In the genomic region with DNA sequence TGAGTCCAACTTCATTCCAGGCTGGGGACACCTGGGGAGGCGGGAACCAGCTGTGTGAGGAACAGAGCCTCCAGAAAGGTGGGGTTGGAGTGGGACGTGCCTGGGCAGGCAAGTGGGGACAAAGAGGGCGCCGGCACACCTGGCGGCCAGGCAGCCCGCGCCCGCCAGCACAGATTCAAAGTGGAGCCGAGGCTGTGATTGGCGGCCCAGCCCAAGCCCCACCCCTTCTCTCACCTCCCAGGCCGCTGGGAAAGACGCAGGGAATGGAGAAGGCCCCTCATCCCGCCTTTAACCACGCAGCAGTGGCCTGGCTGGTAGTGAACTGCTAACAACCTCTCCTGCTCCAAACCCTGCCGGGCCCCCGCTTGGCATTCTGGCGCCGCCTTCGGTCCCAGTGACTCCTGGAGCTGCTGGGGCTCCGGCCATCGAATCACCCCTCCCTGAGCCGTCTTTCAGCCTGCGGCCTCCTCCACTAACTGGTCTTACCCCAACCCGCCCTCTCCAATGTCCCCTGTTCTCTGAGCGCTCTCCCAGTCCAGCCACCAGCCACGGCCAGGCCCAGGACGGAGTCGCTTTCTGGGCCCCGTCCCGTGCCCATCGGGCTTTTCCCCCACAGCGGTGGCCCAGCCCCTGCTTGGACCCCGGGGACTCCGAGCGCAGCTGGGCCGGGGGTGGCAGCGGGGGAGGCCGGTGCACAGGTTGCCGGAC, we compare ENCODE assay signal across 1 cellular context.
TF ChIP-seq lines count a peak whose summit lies in the region.

No MANE protein-coding gene starts in this region.

TF ChIP-seq in HepG2, 621 proteins besides CTCF, POLR2A, EP300 and RAD21 (continued from another document and continues in another):
- TF ChIP-seq CHCHD3 (CRISPR knock-in tag; IDR thresholded peaks at IDR 0.05) (peak; percentile 76; the same call in 1 of the 2 replicates), ZBTB42 (CRISPR knock-in tag; IDR thresholded peaks at IDR 0.05) (no peak), NFIB (CRISPR knock-in tag; IDR thresholded peaks at IDR 0.05; ENCODE audit: borderline replicate concordance) (no peak), ZNF670 (CRISPR knock-in tag; IDR thresholded peaks at IDR 0.05; ENCODE audit: borderline replicate concordance) (peak; percentile 20; the same call in 1 of the 2 replicates), NFYB (CRISPR knock-in tag; IDR thresholded peaks at IDR 0.05) (peak; percentile 81), LCORL (IDR thresholded peaks at IDR 0.05) (no peak), LCORL (CRISPR knock-in tag; IDR thresholded peaks at IDR 0.05) (no peak), SMYD3 (CRISPR knock-in tag; IDR thresholded peaks at IDR 0.05) (no peak), ZNF564 (CRISPR knock-in tag; IDR thresholded peaks at IDR 0.05) (peak; percentile 75; the same call in 1 of the 2 replicates), ZNF510 (CRISPR knock-in tag; IDR thresholded peaks at IDR 0.05; ENCODE audit: low read depth) (0 out of 2 replicates have a peak, but pooled peaks have one; percentile 44), ZNF720 (CRISPR knock-in tag; IDR thresholded peaks at IDR 0.05) (no peak), CREB1 (IDR thresholded peaks at IDR 0.05) (no peak), CREB1 (CRISPR knock-in tag; IDR thresholded peaks at IDR 0.05) (no peak), SP4 (CRISPR knock-in tag; IDR thresholded peaks at IDR 0.05) (peak; percentile 75), ZNF589 (CRISPR knock-in tag; conservative IDR thresholded peaks at IDR 0.05) (peak; percentile 68), ZBTB7A (CRISPR knock-in tag; IDR thresholded peaks at IDR 0.05) (peak; percentile 11; the same call in 1 of the 2 replicates), POLR2G (IDR thresholded peaks at IDR 0.05; ENCODE audit: low read depth, low read length) (peak; percentile 63), ZNF34 (CRISPR knock-in tag; IDR thresholded peaks at IDR 0.05; ENCODE audit: borderline replicate concordance) (peak; percentile 83; the same call in 1 of the 2 replicates), ATF7-NPFF (CRISPR knock-in tag; IDR thresholded peaks at IDR 0.05; ENCODE audit: low read depth) (peak; percentile 21; the same call in 1 of the 2 replicates), JDP2 (CRISPR knock-in tag; IDR thresholded peaks at IDR 0.05; ENCODE audit: borderline replicate concordance) (peak; percentile 48; the same call in 1 of the 2 replicates), ZNF512 (CRISPR knock-in tag; IDR thresholded peaks at IDR 0.05) (no peak), ELF1 (CRISPR knock-in tag; IDR thresholded peaks at IDR 0.05) (no peak), ZNF235 (CRISPR knock-in tag; IDR thresholded peaks at IDR 0.05; ENCODE audit: borderline replicate concordance) (peak; percentile 94), GLI4 (CRISPR knock-in tag; IDR thresholded peaks at IDR 0.05; ENCODE audit: borderline replicate concordance) (peak; percentile 66; the same call in 1 of the 2 replicates), ZNF563 (CRISPR knock-in tag; IDR thresholded peaks at IDR 0.05) (peak; percentile 77; the same call in 1 of the 2 replicates), ZNF3 (CRISPR knock-in tag; IDR thresholded peaks at IDR 0.05) (peak; percentile 55; the same call in 1 of the 2 replicates), DZIP1 (CRISPR knock-in tag; IDR thresholded peaks at IDR 0.05) (peak; percentile 80; the same call in 1 of the 2 replicates), ZNF749 (CRISPR knock-in tag; IDR thresholded peaks at IDR 0.05; ENCODE audit: borderline replicate concordance) (peak; percentile 76; the same call in 1 of the 2 replicates), JUN (CRISPR knock-in tag; IDR thresholded peaks at IDR 0.05) (peak; percentile 48; the same call in 1 of the 2 replicates), IKZF4 (CRISPR knock-in tag; IDR thresholded peaks at IDR 0.05; ENCODE audit: borderline replicate concordance, low read depth, not compliant biosample characterization) (peak; percentile 17), NONO (IDR thresholded peaks at IDR 0.05) (no peak), NONO (CRISPR knock-in tag; conservative IDR thresholded peaks at IDR 0.05) (peak; percentile 65), MYNN (CRISPR knock-in tag; IDR thresholded peaks at IDR 0.05; ENCODE audit: low read depth) (no peak), ZBTB33 (CRISPR knock-in tag; IDR thresholded peaks at IDR 0.05) (peak; percentile 58), KMT2B (CRISPR knock-in tag; IDR thresholded peaks at IDR 0.05) (0 out of 2 replicates have a peak, but pooled peaks have one; percentile 41)
- TF ChIP-seq, protein P1, sequence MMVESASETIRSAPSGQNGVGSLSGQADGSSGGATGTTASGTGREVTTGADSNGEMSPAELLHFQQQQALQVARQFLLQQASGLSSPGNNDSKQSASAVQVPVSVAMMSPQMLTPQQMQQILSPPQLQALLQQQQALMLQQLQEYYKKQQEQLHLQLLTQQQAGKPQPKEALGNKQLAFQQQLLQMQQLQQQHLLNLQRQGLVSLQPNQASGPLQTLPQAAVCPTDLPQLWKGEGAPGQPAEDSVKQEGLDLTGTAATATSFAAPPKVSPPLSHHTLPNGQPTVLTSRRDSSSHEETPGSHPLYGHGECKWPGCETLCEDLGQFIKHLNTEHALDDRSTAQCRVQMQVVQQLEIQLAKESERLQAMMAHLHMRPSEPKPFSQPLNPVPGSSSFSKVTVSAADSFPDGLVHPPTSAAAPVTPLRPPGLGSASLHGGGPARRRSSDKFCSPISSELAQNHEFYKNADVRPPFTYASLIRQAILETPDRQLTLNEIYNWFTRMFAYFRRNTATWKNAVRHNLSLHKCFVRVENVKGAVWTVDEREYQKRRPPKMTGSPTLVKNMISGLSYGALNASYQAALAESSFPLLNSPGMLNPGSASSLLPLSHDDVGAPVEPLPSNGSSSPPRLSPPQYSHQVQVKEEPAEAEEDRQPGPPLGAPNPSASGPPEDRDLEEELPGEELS (CRISPR knock-in tag; IDR thresholded peaks at IDR 0.05) = 0 out of 2 replicates have a peak, but pooled peaks have one; percentile 27
- TF ChIP-seq, protein P2, sequence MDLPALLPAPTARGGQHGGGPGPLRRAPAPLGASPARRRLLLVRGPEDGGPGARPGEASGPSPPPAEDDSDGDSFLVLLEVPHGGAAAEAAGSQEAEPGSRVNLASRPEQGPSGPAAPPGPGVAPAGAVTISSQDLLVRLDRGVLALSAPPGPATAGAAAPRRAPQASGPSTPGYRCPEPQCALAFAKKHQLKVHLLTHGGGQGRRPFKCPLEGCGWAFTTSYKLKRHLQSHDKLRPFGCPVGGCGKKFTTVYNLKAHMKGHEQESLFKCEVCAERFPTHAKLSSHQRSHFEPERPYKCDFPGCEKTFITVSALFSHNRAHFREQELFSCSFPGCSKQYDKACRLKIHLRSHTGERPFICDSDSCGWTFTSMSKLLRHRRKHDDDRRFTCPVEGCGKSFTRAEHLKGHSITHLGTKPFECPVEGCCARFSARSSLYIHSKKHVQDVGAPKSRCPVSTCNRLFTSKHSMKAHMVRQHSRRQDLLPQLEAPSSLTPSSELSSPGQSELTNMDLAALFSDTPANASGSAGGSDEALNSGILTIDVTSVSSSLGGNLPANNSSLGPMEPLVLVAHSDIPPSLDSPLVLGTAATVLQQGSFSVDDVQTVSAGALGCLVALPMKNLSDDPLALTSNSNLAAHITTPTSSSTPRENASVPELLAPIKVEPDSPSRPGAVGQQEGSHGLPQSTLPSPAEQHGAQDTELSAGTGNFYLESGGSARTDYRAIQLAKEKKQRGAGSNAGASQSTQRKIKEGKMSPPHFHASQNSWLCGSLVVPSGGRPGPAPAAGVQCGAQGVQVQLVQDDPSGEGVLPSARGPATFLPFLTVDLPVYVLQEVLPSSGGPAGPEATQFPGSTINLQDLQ (CRISPR knock-in tag; IDR thresholded peaks at IDR 0.05) = no peak
- TF ChIP-seq, protein P3, sequence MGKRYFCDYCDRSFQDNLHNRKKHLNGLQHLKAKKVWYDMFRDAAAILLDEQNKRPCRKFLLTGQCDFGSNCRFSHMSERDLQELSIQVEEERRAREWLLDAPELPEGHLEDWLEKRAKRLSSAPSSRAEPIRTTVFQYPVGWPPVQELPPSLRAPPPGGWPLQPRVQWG (CRISPR knock-in tag; IDR thresholded peaks at IDR 0.05; ENCODE audit: borderline replicate concordance, low read depth) = no peak
- TF ChIP-seq, protein P4, sequence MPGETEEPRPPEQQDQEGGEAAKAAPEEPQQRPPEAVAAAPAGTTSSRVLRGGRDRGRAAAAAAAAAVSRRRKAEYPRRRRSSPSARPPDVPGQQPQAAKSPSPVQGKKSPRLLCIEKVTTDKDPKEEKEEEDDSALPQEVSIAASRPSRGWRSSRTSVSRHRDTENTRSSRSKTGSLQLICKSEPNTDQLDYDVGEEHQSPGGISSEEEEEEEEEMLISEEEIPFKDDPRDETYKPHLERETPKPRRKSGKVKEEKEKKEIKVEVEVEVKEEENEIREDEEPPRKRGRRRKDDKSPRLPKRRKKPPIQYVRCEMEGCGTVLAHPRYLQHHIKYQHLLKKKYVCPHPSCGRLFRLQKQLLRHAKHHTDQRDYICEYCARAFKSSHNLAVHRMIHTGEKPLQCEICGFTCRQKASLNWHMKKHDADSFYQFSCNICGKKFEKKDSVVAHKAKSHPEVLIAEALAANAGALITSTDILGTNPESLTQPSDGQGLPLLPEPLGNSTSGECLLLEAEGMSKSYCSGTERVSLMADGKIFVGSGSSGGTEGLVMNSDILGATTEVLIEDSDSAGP (CRISPR knock-in tag; IDR thresholded peaks at IDR 0.05; ENCODE audit: borderline replicate concordance) = peak; percentile 80; the same call in 1 of the 2 replicates
- TF ChIP-seq, protein P5, sequence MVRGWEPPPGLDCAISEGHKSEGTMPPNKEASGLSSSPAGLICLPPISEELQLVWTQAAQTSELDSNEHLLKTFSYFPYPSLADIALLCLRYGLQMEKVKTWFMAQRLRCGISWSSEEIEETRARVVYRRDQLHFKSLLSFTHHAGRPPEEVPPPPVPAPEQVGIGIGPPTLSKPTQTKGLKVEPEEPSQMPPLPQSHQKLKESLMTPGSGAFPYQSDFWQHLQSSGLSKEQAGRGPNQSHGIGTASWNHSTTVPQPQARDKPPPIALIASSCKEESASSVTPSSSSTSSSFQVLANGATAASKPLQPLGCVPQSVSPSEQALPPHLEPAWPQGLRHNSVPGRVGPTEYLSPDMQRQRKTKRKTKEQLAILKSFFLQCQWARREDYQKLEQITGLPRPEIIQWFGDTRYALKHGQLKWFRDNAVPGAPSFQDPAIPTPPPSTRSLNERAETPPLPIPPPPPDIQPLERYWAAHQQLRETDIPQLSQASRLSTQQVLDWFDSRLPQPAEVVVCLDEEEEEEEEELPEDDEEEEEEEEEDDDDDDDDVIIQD (CRISPR knock-in tag; IDR thresholded peaks at IDR 0.05; ENCODE audit: low read depth) = no peak; the same call in 1 of the 2 replicates
- TF ChIP-seq, protein P6, sequence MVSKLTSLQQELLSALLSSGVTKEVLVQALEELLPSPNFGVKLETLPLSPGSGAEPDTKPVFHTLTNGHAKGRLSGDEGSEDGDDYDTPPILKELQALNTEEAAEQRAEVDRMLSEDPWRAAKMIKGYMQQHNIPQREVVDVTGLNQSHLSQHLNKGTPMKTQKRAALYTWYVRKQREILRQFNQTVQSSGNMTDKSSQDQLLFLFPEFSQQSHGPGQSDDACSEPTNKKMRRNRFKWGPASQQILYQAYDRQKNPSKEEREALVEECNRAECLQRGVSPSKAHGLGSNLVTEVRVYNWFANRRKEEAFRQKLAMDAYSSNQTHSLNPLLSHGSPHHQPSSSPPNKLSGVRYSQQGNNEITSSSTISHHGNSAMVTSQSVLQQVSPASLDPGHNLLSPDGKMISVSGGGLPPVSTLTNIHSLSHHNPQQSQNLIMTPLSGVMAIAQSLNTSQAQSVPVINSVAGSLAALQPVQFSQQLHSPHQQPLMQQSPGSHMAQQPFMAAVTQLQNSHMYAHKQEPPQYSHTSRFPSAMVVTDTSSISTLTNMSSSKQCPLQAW (CRISPR knock-in tag; IDR thresholded peaks at IDR 0.05) = peak; percentile 76
